In the genomic region with DNA sequence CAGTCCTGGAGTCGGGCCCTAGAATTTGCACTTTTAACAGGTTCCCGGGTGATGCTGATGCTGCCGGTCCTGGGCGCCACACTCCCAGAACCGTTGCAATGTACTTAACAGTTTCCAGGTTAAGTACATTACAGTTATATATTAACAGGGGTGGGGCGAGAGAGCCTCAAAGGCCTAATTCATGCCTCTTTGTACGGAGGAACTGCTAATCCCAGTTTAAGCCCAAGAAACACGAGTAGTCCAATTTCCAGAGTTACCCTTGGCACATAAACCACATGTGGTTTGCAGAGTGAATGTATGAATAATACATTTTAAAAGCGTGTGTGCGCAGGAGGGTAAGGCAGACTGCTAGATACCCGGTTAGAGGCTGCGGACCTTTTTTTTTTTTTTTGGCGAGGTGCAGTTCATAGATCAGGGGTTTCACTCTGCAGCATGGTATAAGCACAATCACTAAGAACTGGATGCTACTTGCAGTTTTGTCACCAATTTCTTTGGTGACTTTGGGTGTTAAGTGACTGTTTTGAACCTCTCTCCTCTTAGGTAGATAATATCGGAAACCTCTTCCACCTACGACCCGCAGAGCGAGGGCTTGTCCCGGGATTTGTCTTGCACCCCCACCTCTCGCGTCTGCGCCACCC, we compare ENCODE assay signal across 9 cellular contexts. TPM values are rescaled to one million over a fixed set of nuclear protein-coding genes. Genes with fewer than 3 reads are reported as not detected.
DNase-seq lines count a peak whose midpoint lies in the region; ATAC-seq and TF ChIP-seq lines count a peak whose summit lies in the region.
"Had no signal": no experiment of that assay in that cellular context is flagged by ENCODE, and none has a peak within 500 bp of the region (broad histone marks: within the 10 kb centered on the region; RNA-seq: fewer than 3 reads in every experiment).

No MANE protein-coding gene starts in this region.

- H3K9me3 ChIP-seq in HCT116 (ENCODE audit: control insufficient read depth in 1 of 2, insufficient read depth in 1 of 2, low read depth in 1 of 2, low read length in 2 of 2) = no peaks in the 10 kb centered on the region
- no peaks in the 10 kb centered on the region for H3K9me3 ChIP-seq in iPS-15b (ENCODE audit: control insufficient read depth, insufficient read depth, low read length)

- H3K4me1 ChIP-seq in HCT116 (ENCODE audit: control insufficient read depth in 1 of 2, insufficient read depth in 2 of 2, low read length in 2 of 2) (peaks cover 3 to 16% of the 10 kb centered on the region in 2 experiments; a peak in 3 of 4 replicates), iPS-15b (ENCODE audit: control insufficient read depth, insufficient read depth, low read length) (peaks cover 3% of the 10 kb centered on the region)

- no peak; the same call in 1 of the 2 replicates for ATAC-seq in HCT116
- ATAC-seq in activated naive CD8-positive, alpha-beta T cell treated with anti-CD3 and anti-CD28 coated beads, Interleukin-2, amount 50 U/mL, for 24 hours = peak; percentile 43
- peak; percentile 55 for ATAC-seq in stimulated activated effector memory CD8-positive, alpha-beta T cell treated with anti-CD3 and anti-CD28 coated beads, Interleukin-12 subunit alpha, Interleukin-12 subunit beta, amount 100 ng/mL, for 72 hours

- no peaks in the 10 kb centered on the region for H3K9me3 Mint-ChIP-seq in activated naive CD8-positive, alpha-beta T cell treated with anti-CD3 and anti-CD28 coated beads, Interleukin-2, amount 50 U/mL, for 24 hours
- H3K9me3 Mint-ChIP-seq in stimulated activated effector memory CD8-positive, alpha-beta T cell treated with anti-CD3 and anti-CD28 coated beads, Interleukin-12 subunit alpha, Interleukin-12 subunit beta, amount 100 ng/mL, for 72 hours = no peaks in the 10 kb centered on the region
- H3K9me3 Mint-ChIP-seq: IgD-negative memory B cell had no signal

- POLR2A ChIA-PET in HCT116 (lab: Charles Lee) = no interaction called here

- H3K27me3 Mint-ChIP-seq in activated naive CD8-positive, alpha-beta T cell treated with anti-CD3 and anti-CD28 coated beads, Interleukin-2, amount 50 U/mL, for 24 hours = no peaks in the 10 kb centered on the region
- H3K27me3 Mint-ChIP-seq: IgD-negative memory B cell had no signal

- peak overlapping the region; percentile 91 for H3K4me2 ChIP-seq in HCT116 (ENCODE audit: low read length)

- H3K9me2 ChIP-seq in HCT116 (ENCODE audit: insufficient read depth) = no peaks in the 10 kb centered on the region

- peak overlapping the region; percentile 73 for H3K27ac ChIP-seq in HCT116 (ENCODE audit: low read depth, low read length)

- H3K9ac ChIP-seq in HCT116 (ENCODE audit: low read length) (peak overlapping the region; percentile 87), iPS-15b (ENCODE audit: low read depth, low read length) (peak overlapping the region; percentile 96)

- H4K20me1 ChIP-seq in HCT116 (ENCODE audit: insufficient read depth) = no peaks in the 10 kb centered on the region

- TF ChIP-seq POLR2A in HCT116 (IDR thresholded peaks at IDR 0.05; ENCODE audit: borderline replicate concordance, extremely low read depth, insufficient read depth, insufficient read length) = no peak

- peaks cover 16 to 26% of the 10 kb centered on the region in 2 experiments; a peak in 3 of 4 replicates for H3K36me3 ChIP-seq in HCT116 (ENCODE audit: control insufficient read depth in 1 of 2, insufficient read depth in 2 of 2, low read length in 2 of 2)
- H3K36me3 ChIP-seq in iPS-15b (ENCODE audit: control insufficient read depth, insufficient read depth, low read length) = no peaks in the 10 kb centered on the region

- RAD21 ChIA-PET in HCT116 (lab: Charles Lee; ENCODE audit: low non-redundant PET in 1 of 2, low total read pairs in 2 of 2, uncharacterized antibody in 2 of 2, unreplicated experiment in 2 of 2) = no interaction called here

- no peak overlapping the region for H3K27ac Mint-ChIP-seq in activated naive CD8-positive, alpha-beta T cell treated with anti-CD3 and anti-CD28 coated beads, Interleukin-2, amount 50 U/mL, for 24 hours
- no peak overlapping the region for H3K27ac Mint-ChIP-seq in stimulated activated effector memory CD8-positive, alpha-beta T cell treated with anti-CD3 and anti-CD28 coated beads, Interleukin-12 subunit alpha, Interleukin-12 subunit beta, amount 100 ng/mL, for 72 hours

- intact Hi-C loops in HCT116 (cut with micrococcal nuclease) = loop anchor here (2.0 kb wide), 1 partner anchor 67 kb away; a partner anchor contains a TSS

- peak in 2 of 3 donors; percentile 2 to 8 for DNase-seq in stimulated activated CD4-positive, alpha-beta T cell treated with anti-CD3 and anti-CD28 coated beads, Interleukin-12 subunit alpha, Interleukin-12 subunit beta, amount 100 ng/mL, for 48 hours (ENCODE audit: low read depth in 2 of 3, low spot score in 1 of 3)
- DNase-seq in stimulated activated CD4-positive, alpha-beta T cell treated with anti-CD3 and anti-CD28 coated beads, Interleukin-2, amount 100 ng/mL, for 48 hours = no peak
- DNase-seq in HCT116 (ENCODE audit: low read depth, low spot score) (peak; percentile 31), LHCN-M2 (ENCODE audit: low read depth) (peak; percentile 55), SHP77 (lab: John Stamatoyannopoulos, UW) (no peak)
- DNase-seq in activated naive CD8-positive, alpha-beta T cell treated with anti-CD3 and anti-CD28 coated beads, Interleukin-2, amount 50 U/mL, for 24 hours = peak; percentile 18
- peak in 1 of 2 donors; percentile 52 for DNase-seq in stimulated activated effector memory CD8-positive, alpha-beta T cell treated with anti-CD3 and anti-CD28 coated beads, Interleukin-12 subunit alpha, Interleukin-12 subunit beta, amount 100 ng/mL, for 72 hours (ENCODE audit: low spot score in 2 of 2)

- TF ChIP-seq CTCF in HCT116 (IDR thresholded peaks at IDR 0.05 in 2 of 3, conservative IDR thresholded peaks at IDR 0.05 in 1 of 3; ENCODE audit: borderline replicate concordance in 1 of 3, insufficient read depth in 1 of 3, low read depth in 2 of 3, low read length in 2 of 3) = peak in 1 of 3 experiments; percentile 58; a peak in 1 of 6 replicates

- peaks cover 14% of the 10 kb centered on the region for H3K36me3 Mint-ChIP-seq in activated naive CD8-positive, alpha-beta T cell treated with anti-CD3 and anti-CD28 coated beads, Interleukin-2, amount 50 U/mL, for 24 hours (ENCODE audit: low read depth)
- H3K36me3 Mint-ChIP-seq in stimulated activated effector memory CD8-positive, alpha-beta T cell treated with anti-CD3 and anti-CD28 coated beads, Interleukin-12 subunit alpha, Interleukin-12 subunit beta, amount 100 ng/mL, for 72 hours = peaks cover 29% of the 10 kb centered on the region
- H3K36me3 Mint-ChIP-seq: IgD-negative memory B cell had no signal

- peaks cover 27% of the 10 kb centered on the region for H3K4me1 Mint-ChIP-seq in activated naive CD8-positive, alpha-beta T cell treated with anti-CD3 and anti-CD28 coated beads, Interleukin-2, amount 50 U/mL, for 24 hours
- peaks cover 9% of the 10 kb centered on the region for H3K4me1 Mint-ChIP-seq in stimulated activated effector memory CD8-positive, alpha-beta T cell treated with anti-CD3 and anti-CD28 coated beads, Interleukin-12 subunit alpha, Interleukin-12 subunit beta, amount 100 ng/mL, for 72 hours

- H3K27me3 ChIP-seq in HCT116 (ENCODE audit: insufficient read depth, low read length) (no peaks in the 10 kb centered on the region), iPS-15b (ENCODE audit: control insufficient read depth, insufficient read depth, low read length) (no peaks in the 10 kb centered on the region)

- H3K4me3 Mint-ChIP-seq in activated naive CD8-positive, alpha-beta T cell treated with anti-CD3 and anti-CD28 coated beads, Interleukin-2, amount 50 U/mL, for 24 hours = no peak overlapping the region
- no peak overlapping the region for H3K4me3 Mint-ChIP-seq in stimulated activated effector memory CD8-positive, alpha-beta T cell treated with anti-CD3 and anti-CD28 coated beads, Interleukin-12 subunit alpha, Interleukin-12 subunit beta, amount 100 ng/mL, for 72 hours

- TSS peak; percentile 54 for BruUV-seq in HCT116 (replicated peaks; lab: Mats Ljungman, UMichigan)

- H3K4me3 ChIP-seq in HCT116 (replicated peaks in 1 of 2; ENCODE audit: low read depth in 1 of 2, low read length in 2 of 2) (peak overlapping the region; percentile 94 to 97), iPS-15b (ENCODE audit: low read depth, low read length) (peak overlapping the region; percentile 97)

- H3K79me2 ChIP-seq in HCT116 (ENCODE audit: insufficient read depth, low read length) = peaks cover 67% of the 10 kb centered on the region

- CTCF ChIA-PET in HCT116 (lab: Charles Lee) = no interaction called here

- no peak for TF ChIP-seq RAD21 in HCT116 (IDR thresholded peaks at IDR 0.05; ENCODE audit: low read depth)

- H2AFZ ChIP-seq in HCT116 (ENCODE audit: low read depth, low read length, poor library complexity, severe bottlenecking) = no peak overlapping the region

TF ChIP-seq in HCT116, 20 proteins besides CTCF, POLR2A, EP300 and RAD21:
- TF ChIP-seq TCF7L2 (IDR thresholded peaks at IDR 0.05; ENCODE audit: borderline replicate concordance, extremely low read depth, insufficient read depth, insufficient read length) = no peak
- TF ChIP-seq, protein P1, sequence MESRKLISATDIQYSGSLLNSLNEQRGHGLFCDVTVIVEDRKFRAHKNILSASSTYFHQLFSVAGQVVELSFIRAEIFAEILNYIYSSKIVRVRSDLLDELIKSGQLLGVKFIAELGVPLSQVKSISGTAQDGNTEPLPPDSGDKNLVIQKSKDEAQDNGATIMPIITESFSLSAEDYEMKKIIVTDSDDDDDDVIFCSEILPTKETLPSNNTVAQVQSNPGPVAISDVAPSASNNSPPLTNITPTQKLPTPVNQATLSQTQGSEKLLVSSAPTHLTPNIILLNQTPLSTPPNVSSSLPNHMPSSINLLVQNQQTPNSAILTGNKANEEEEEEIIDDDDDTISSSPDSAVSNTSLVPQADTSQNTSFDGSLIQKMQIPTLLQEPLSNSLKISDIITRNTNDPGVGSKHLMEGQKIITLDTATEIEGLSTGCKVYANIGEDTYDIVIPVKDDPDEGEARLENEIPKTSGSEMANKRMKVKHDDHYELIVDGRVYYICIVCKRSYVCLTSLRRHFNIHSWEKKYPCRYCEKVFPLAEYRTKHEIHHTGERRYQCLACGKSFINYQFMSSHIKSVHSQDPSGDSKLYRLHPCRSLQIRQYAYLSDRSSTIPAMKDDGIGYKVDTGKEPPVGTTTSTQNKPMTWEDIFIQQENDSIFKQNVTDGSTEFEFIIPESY (IDR thresholded peaks at IDR 0.05; ENCODE audit: extremely low read depth, insufficient replicate concordance, low read length) = peak; percentile 15

RNA-seq across cellular contexts. Expression of a gene that starts 0.7 kb away (rescaled TPM):
- 62.9 TPM for total RNA-seq in HCT116 (2021; ENCODE audit: unreplicated experiment)
- polyA plus RNA-seq in HCT116 (2012) = 41.3 and 48.2 TPM in 2 replicates
- total RNA-seq in LHCN-M2 (2014; rRNA removed) = 82.6 and 105 TPM in 2 replicates
- polyA plus RNA-seq in LHCN-M2 (2012) = 37.7 TPM

RNA-seq across cellular contexts. Expression of a gene that starts 0.8 kb away (rescaled TPM):
- total RNA-seq in HCT116 (2021; ENCODE audit: unreplicated experiment) = 13.6 TPM
- 1.1 and 2.4 TPM in 2 replicates for polyA plus RNA-seq in HCT116 (2012)
- total RNA-seq in LHCN-M2 (2014; rRNA removed) = 27.6 and 41.4 TPM in 2 replicates
- 3.1 TPM for polyA plus RNA-seq in LHCN-M2 (2012)

Comparison
In these comparisons a context has a peak if more than half of its experiments do, and no peak if none do; other contexts are left out.
1. DNase-seq: peak in stimulated activated CD4-positive, alpha-beta T cell treated with anti-CD3 and anti-CD28 coated beads, Interleukin-12 subunit alpha, Interleukin-12 subunit beta, amount 100 ng/mL, for 48 hours (2 of 3), HCT116 (single experiment), LHCN-M2 (single experiment) and activated naive CD8-positive, alpha-beta T cell treated with anti-CD3 and anti-CD28 coated beads, Interleukin-2, amount 50 U/mL, for 24 hours (single experiment); none in stimulated activated CD4-positive, alpha-beta T cell treated with anti-CD3 and anti-CD28 coated beads, Interleukin-2, amount 100 ng/mL, for 48 hours (0 of 2) and SHP77 (0 of 2).